In genomic region chr22:46762238-46763050, GRCh38 we compare ENCODE assay signal across 8 cellular contexts. TPM values are rescaled to one million over a fixed set of nuclear protein-coding genes. Genes with fewer than 3 reads are reported as not detected.
A peak's percentile ranks its signal among the peaks of the same experiment; 100 is the strongest.
DNase-seq lines count a peak whose midpoint lies in the region; ATAC-seq, FAIRE-seq and TF ChIP-seq lines count a peak whose summit lies in the region.

Gene TBC1D22A (plus strand): TSS chr22:46762650. CDS start chr22:46762787, 137 bp downstream.

- H3K36me3 ChIP-seq in keratinocyte (ENCODE audit: control insufficient read depth in 2 of 2, extremely low read depth in 1 of 2, insufficient read depth in 2 of 2, low read length in 2 of 2) = peaks cover 0 to 1% of the 10 kb centered on the region in 2 experiments

- no peaks in the 10 kb centered on the region for H4K20me1 ChIP-seq in keratinocyte (ENCODE audit: control insufficient read depth, extremely low read depth, insufficient read depth, low read length)

- H3K79me2 ChIP-seq in keratinocyte (ENCODE audit: control insufficient read depth, insufficient read depth, low read length) = peaks cover 54% of the 10 kb centered on the region

- H3K9me3 ChIP-seq in keratinocyte (ENCODE audit: control insufficient read depth, low read depth, low read length) = no peaks in the 10 kb centered on the region

- peak within 1 kb of the TSS; percentile 98 for H3K9ac ChIP-seq in keratinocyte (ENCODE audit: control insufficient read depth, extremely low read depth, insufficient read depth, low read length)

- no peak for TF ChIP-seq CTCF in keratinocyte (optimal IDR thresholded peaks at IDR 0.05 in 1 of 3, IDR thresholded peaks at IDR 0.05 in 1 of 3, conservative IDR thresholded peaks at IDR 0.05 in 1 of 3; ENCODE audit: extremely low read depth in 1 of 3, insufficient read depth in 2 of 3, low read length in 3 of 3)

- ATAC-seq in GM19023 (IDR thresholded peaks at IDR 0.05; ENCODE audit: unreplicated experiment) (peak; percentile 60), HG03280 (IDR thresholded peaks at IDR 0.05; ENCODE audit: unreplicated experiment) (peak; percentile 81)

- peak within 1 kb of the TSS; percentile 92 to 99 (median 93) for H3K4me3 ChIP-seq in keratinocyte (ENCODE audit: control insufficient read depth in 2 of 3, extremely low read depth in 1 of 3, insufficient read depth in 2 of 3, low read depth in 1 of 3, low read length in 3 of 3)

- H3K9me1 ChIP-seq in keratinocyte (ENCODE audit: control insufficient read depth, extremely low read depth, insufficient read depth, low read length) = no peaks in the 10 kb centered on the region

- peak; percentile 96 for DNase-seq in AG08396 (ENCODE audit: low spot score)
- peak; percentile 85 for DNase-seq in NCI-H460 (ENCODE audit: extremely low read depth, low read depth)
- DNase-seq in activated CD4-positive, alpha-beta T cell treated with anti-CD3 and anti-CD28 coated beads for 1 hour = peak; percentile 91
- peak; percentile 48 to 70 for DNase-seq in cerebellar nuclear complex (lab: John Stamatoyannopoulos, UW)
- DNase-seq in keratinocyte (ENCODE audit: low read depth, low spot score) = peak; percentile 45
- DNase-seq in stimulated activated CD4-positive, alpha-beta T cell treated with anti-CD3 and anti-CD28 coated beads, Interleukin-12 subunit alpha, Interleukin-12 subunit beta, amount 100 ng/mL, for 48 hours (ENCODE audit: low read depth in 2 of 3, low spot score in 1 of 3) = peak; percentile 91 to 94 (median 94)

- no peak for FAIRE-seq in keratinocyte (lab: Jason Lieb, UNC)

- peaks cover 15% of the 10 kb centered on the region for H3K4me1 ChIP-seq in keratinocyte (ENCODE audit: control insufficient read depth, extremely low read depth, insufficient read depth, low read length)

- no peaks in the 10 kb centered on the region for H3K27me3 ChIP-seq in keratinocyte (ENCODE audit: control insufficient read depth, extremely low read depth, insufficient read depth, low read length)

- peak within 1 kb of the TSS; percentile 96 for H3K4me2 ChIP-seq in keratinocyte (ENCODE audit: control insufficient read depth, extremely low read depth, insufficient read depth, low read depth, low read length)

- peak within 1 kb of the TSS; percentile 95 for H3K27ac ChIP-seq in keratinocyte (ENCODE audit: control insufficient read depth, insufficient read depth, low read length)

- peak within 1 kb of the TSS; percentile 86 for H2AFZ ChIP-seq in keratinocyte (ENCODE audit: control insufficient read depth, low read length)

- dilution Hi-C loops in keratinocyte (cut with MboI; ENCODE audit: extremely low pct_ligation_motif_present, low sequenced_read_pairs) = no loop called here

RNA-seq across cellular contexts. Expression of gene TBC1D22A, which starts in this region (rescaled TPM):
- 8.2 and 8.7 TPM in 2 replicates for total RNA-seq in NCI-H460 (2014; rRNA removed; shearing (Covaris generic))
- polyA plus RNA-seq in NCI-H460 (2014; cell fraction: nucleus; rRNA removed) = 4.5 and 5.3 TPM in 2 replicates
- 17.7 to 22.7 TPM (median 20.9 TPM) in 3 replicates for polyA plus RNA-seq in keratinocyte
- polyA plus RNA-seq in keratinocyte (2011; ENCODE audit: low read depth) = 25.3 TPM
- 20.4 and 25.8 TPM in 2 replicates for polyA plus RNA-seq in keratinocyte (2011; cell fraction: cytosol; rRNA removed)
- 16.9 and 19.1 TPM in 2 replicates for polyA plus RNA-seq in keratinocyte (2011; cell fraction: nucleus; rRNA removed)
- 15.0 and 23.9 TPM in 2 replicates for polyA plus RNA-seq in keratinocyte (2012; ENCODE audit: low replicate concordance)
- 14.2 to 21.3 TPM (median 14.7 TPM) in 3 replicates for polyA minus RNA-seq in keratinocyte
- polyA minus RNA-seq in keratinocyte (2011; cell fraction: cytosol; rRNA and poly(A)+ RNA removed) = 19.6 TPM
- 11.9 and 20.6 TPM in 2 replicates for polyA minus RNA-seq in keratinocyte (2011; cell fraction: nucleus; rRNA and poly(A)+ RNA removed)

Comparison
In these comparisons a context has a peak if more than half of its experiments do, and no peak if none do; other contexts are left out.
1. Peak in every context shown above with its lines: DNase-seq, ATAC-seq, H3K4me3 ChIP-seq and H3K27ac ChIP-seq.
2. DNase-seq: peak in every context shown above with its lines; median percentile 96 in AG08396; 94 in stimulated activated CD4-positive, alpha-beta T cell treated with anti-CD3 and anti-CD28 coated beads, Interleukin-12 subunit alpha, Interleukin-12 subunit beta, amount 100 ng/mL, for 48 hours; 91 in activated CD4-positive, alpha-beta T cell treated with anti-CD3 and anti-CD28 coated beads for 1 hour; 85 in NCI-H460; 59 in cerebellar nuclear complex; 45 in keratinocyte.